ENCODE assay signal across 9 cellular contexts in genomic region chrX:11111947-11112346, GRCh38. TPM values are rescaled to one million over a fixed set of nuclear protein-coding genes. Genes with fewer than 3 reads are reported as not detected.
A peak's percentile ranks its signal among the peaks of the same experiment; 100 is the strongest.
DNase-seq lines count a peak whose midpoint lies in the region; ATAC-seq and TF ChIP-seq lines count a peak whose summit lies in the region.
"Had no signal": no experiment of that assay in that cellular context is flagged by ENCODE, and none has a peak within 500 bp of the region (broad histone marks: within the 10 kb centered on the region; RNA-seq: fewer than 3 reads in every experiment).

No MANE protein-coding gene starts in this region.

- TF ChIP-seq CTCF in testis (IDR thresholded peaks at IDR 0.05) (no peak), lower leg skin (IDR thresholded peaks at IDR 0.05) (no peak)

- no peak overlapping the region for H3K4me3 Mint-ChIP-seq in T-helper 2 cell treated with Interferon-gamma antibody and Interleukin-4, amounts not matched to agents 5 μg/mL and 100 μg/mL, for 36 hours

- no peaks in the 10 kb centered on the region for H3K27me3 Mint-ChIP-seq in T-helper 2 cell treated with Interferon-gamma antibody and Interleukin-4, amounts not matched to agents 5 μg/mL and 100 μg/mL, for 36 hours (ENCODE audit: low read depth)

- H3K9ac ChIP-seq in adipocyte (ENCODE audit: low read length): peak overlapping the region; percentile 93

- WGBS in testis, 2 donors: 27 to 33% methylated on average over 7 to 9 of the region's 9 CpGs
- 33 to 58% methylated on average over 9 of the region's 9 CpGs for WGBS in lower leg skin, 2 donors

- peaks cover 7% of the 10 kb centered on the region for H3K4me1 Mint-ChIP-seq in T-helper 2 cell treated with Interferon-gamma antibody and Interleukin-4, amounts not matched to agents 5 μg/mL and 100 μg/mL, for 36 hours (ENCODE audit: low read depth)

- no peak for DNase-seq in T-helper 2 cell treated with Interferon-gamma antibody and Interleukin-4, amounts not matched to agents 5 μg/mL and 100 μg/mL, for 36 hours (ENCODE audit: low spot score)
- DNase-seq in T-helper 2 cell (no peak), adipocyte (ENCODE audit: low read depth) (no peak), left kidney (ENCODE audit: low read depth, low spot score) (peak; percentile 2), testis (no peak), foreskin melanocyte (no peak), lower leg skin (ENCODE audit: low spot score in 2 of 2) (no peak)
- DNase-seq: activated T-cell treated with anti-CD3 and anti-CD28 coated beads, Interleukin-2, amount 50 U/mL, for 1 hour had no signal

- H3K36me3 ChIP-seq in adipocyte (ENCODE audit: control insufficient read depth, insufficient read depth, low read length, severe bottlenecking) (peaks cover 27% of the 10 kb centered on the region), testis (ENCODE audit: low read depth, missing control alignments) (no peaks in the 10 kb centered on the region)

- no peaks in the 10 kb centered on the region for H3K9me3 ChIP-seq in adipocyte (ENCODE audit: control insufficient read depth, low read length)
- no peaks in the 10 kb centered on the region for H3K9me3 ChIP-seq in testis

- H3K27ac Mint-ChIP-seq in T-helper 2 cell treated with Interferon-gamma antibody and Interleukin-4, amounts not matched to agents 5 μg/mL and 100 μg/mL, for 36 hours: peak overlapping the region; percentile 96

- no peak overlapping the region for H3K27ac ChIP-seq in testis

- H3K4me3 ChIP-seq in adipocyte (ENCODE audit: low read length) (peak overlapping the region; percentile 87), testis (peak overlapping the region; percentile 63 to 81), lower leg skin (ENCODE audit: low read depth, poor library complexity, severe bottlenecking) (no peak overlapping the region)

- TF ChIP-seq POLR2A in testis (IDR thresholded peaks at IDR 0.05): no peak
- no peak for TF ChIP-seq POLR2A in lower leg skin (IDR thresholded peaks at IDR 0.05)

- H3K9me3 Mint-ChIP-seq in T-helper 2 cell treated with Interferon-gamma antibody and Interleukin-4, amounts not matched to agents 5 μg/mL and 100 μg/mL, for 36 hours: no peaks in the 10 kb centered on the region

- no peaks in the 10 kb centered on the region for H3K27me3 ChIP-seq in adipocyte (replicated peaks; ENCODE audit: control insufficient read depth, insufficient read depth, low read length)
- H3K27me3 ChIP-seq in testis: no peaks in the 10 kb centered on the region

- peaks cover 15% of the 10 kb centered on the region for H3K36me3 Mint-ChIP-seq in T-helper 2 cell treated with Interferon-gamma antibody and Interleukin-4, amounts not matched to agents 5 μg/mL and 100 μg/mL, for 36 hours (ENCODE audit: low read depth)

- intact Hi-C loops in testis (cut with DNase I; ENCODE audit: low total_unique reads): no loop called here
- intact Hi-C loops in lower leg skin (cut with DNase I; ENCODE audit: low total_unique reads): no loop called here

- ATAC-seq in GM21576 (IDR thresholded peaks at IDR 0.05; ENCODE audit: unreplicated experiment): no peak

- H3K4me1 ChIP-seq in adipocyte (ENCODE audit: control insufficient read depth, insufficient read depth, low read length): peaks cover 14% of the 10 kb centered on the region
- H3K4me1 ChIP-seq in testis: no peaks in the 10 kb centered on the region

RNA-seq across cellular contexts. Expression of gene HCCS, which starts 0.8 kb away (rescaled TPM):
- total RNA-seq in testis (10 to 100 TPM; 15.0 to 17.4 TPM), lower leg skin (10 to 100 TPM; 10.4 to 19.9 (median 13.4) TPM)
- 27.6 TPM for polyA plus RNA-seq in testis (ENCODE audit: insufficient read depth, low read depth, low replicate concordance)
